ENCODE assay signal across 9 cellular contexts in genomic region chr1:226549094-226549936, GRCh38. TPM values are rescaled to one million over a fixed set of nuclear protein-coding genes. Genes with fewer than 3 reads are reported as not detected.
DNase-seq lines count a peak whose midpoint lies in the region; ATAC-seq and TF ChIP-seq lines count a peak whose summit lies in the region.
"Had no signal": no experiment of that assay in that cellular context is flagged by ENCODE, and none has a peak within 500 bp of the region (broad histone marks: within the 10 kb centered on the region; RNA-seq: fewer than 3 reads in every experiment).

No MANE protein-coding gene starts in this region.

- H3K27ac Mint-ChIP-seq in nephron: no peak overlapping the region

- H3K4me3 Mint-ChIP-seq in nephron: peak overlapping the region; percentile 80 to 88 (median 85)

- ATAC-seq in HG02678 (IDR thresholded peaks at IDR 0.05; ENCODE audit: unreplicated experiment): no peak
- no peak for ATAC-seq in GM21825 (IDR thresholded peaks at IDR 0.05; ENCODE audit: unreplicated experiment)

- H3K9me3 Mint-ChIP-seq in nephron: no peaks in the 10 kb centered on the region

- DNase-seq in G401 (ENCODE audit: low spot score) (peak; percentile 23), NCI-H82 (lab: John Stamatoyannopoulos, UW) (peak; percentile 67), coronary artery (ENCODE audit: low spot score) (no peak), COR-L47 (lab: John Stamatoyannopoulos, UW) (no peak), cortex of kidney (lab: John Stamatoyannopoulos, UW) (no peak)

- peaks cover 30% of the 10 kb centered on the region for H3K27me3 Mint-ChIP-seq in nephron (ENCODE audit: low read depth)

- peaks cover 65% of the 10 kb centered on the region for H3K4me1 Mint-ChIP-seq in nephron

- in situ Hi-C loops in G401 (cut with HindIII; ENCODE audit: low sequenced_read_pairs): loop anchor here (10.0 kb wide), 1 partner anchor 55 kb away; no protein-coding TSS in a partner anchor

- no peaks in the 10 kb centered on the region for H3K36me3 Mint-ChIP-seq in nephron (ENCODE audit: low read depth)

- TF ChIP-seq CTCF in coronary artery (IDR thresholded peaks at IDR 0.05) (no peak), nephron (IDR thresholded peaks at IDR 0.05; ENCODE audit: unreplicated experiment in 3 of 3) (no peak)

- peak overlapping the region; percentile 71 for H3K4me3 ChIP-seq in coronary artery

- peak overlapping the region; percentile 66 to 82 for H3K27ac ChIP-seq in coronary artery
- H3K27ac ChIP-seq: epithelial cell of prostate had no signal

RNA-seq across cellular contexts. Expression of gene STUM, which starts 0.8 kb away (rescaled TPM):
- not detected in 2 replicates for total RNA-seq in G401 (2014; rRNA removed; shearing (Covaris generic))

Comparison
In these comparisons a context has a peak if more than half of its experiments do, and no peak if none do; other contexts are left out.
1. DNase-seq: peak in G401 (single experiment) and NCI-H82 (single experiment); none in coronary artery (single experiment), COR-L47 (single experiment) and cortex of kidney (single experiment).